ENCODE assay signal across 1 cellular context in genomic region chr19:46661020-46661731, GRCh38.
TF ChIP-seq lines count a peak whose summit lies in the region.

TSS of gene DACT3 (minus strand) at chr19:46661182. CDS start at chr19:46661064, 118 bp downstream.

TF ChIP-seq in HepG2, 621 proteins besides CTCF, POLR2A, EP300 and RAD21 (continued from another document and continues in another):
- TF ChIP-seq HCFC1 (IDR thresholded peaks at IDR 0.05; ENCODE audit: low read depth, low read length): no peak
- no peak for TF ChIP-seq ZBTB49 (CRISPR knock-in tag; IDR thresholded peaks at IDR 0.05; ENCODE audit: borderline replicate concordance)
- TF ChIP-seq POLR2AphosphoS2 (IDR thresholded peaks at IDR 0.05; ENCODE audit: low read depth, low read length): no peak
- peak; percentile 51; the same call in 1 of the 2 replicates for TF ChIP-seq SP5 (CRISPR knock-in tag; IDR thresholded peaks at IDR 0.05; ENCODE audit: borderline replicate concordance, low read depth)
- TF ChIP-seq RFX5 (IDR thresholded peaks at IDR 0.05; ENCODE audit: low read depth, low read length): peak; percentile 64; the same call in 1 of the 2 replicates
- no peak for TF ChIP-seq TCF7L2 (IDR thresholded peaks at IDR 0.05; ENCODE audit: low read depth, low read length)
- TF ChIP-seq CC2D1A (CRISPR knock-in tag; IDR thresholded peaks at IDR 0.05): no peak
- no peak for TF ChIP-seq ZNF879 (CRISPR knock-in tag; IDR thresholded peaks at IDR 0.05)
- no peak for TF ChIP-seq HOXA7 (CRISPR knock-in tag; IDR thresholded peaks at IDR 0.05)
- no peak for TF ChIP-seq ZFP91 (CRISPR knock-in tag; IDR thresholded peaks at IDR 0.05; ENCODE audit: borderline replicate concordance)
- TF ChIP-seq MYC (CRISPR knock-in tag; IDR thresholded peaks at IDR 0.05; ENCODE audit: borderline replicate concordance): 0 out of 2 replicates have a peak, but pooled peaks have one; percentile 36
- TF ChIP-seq GATAD2A (CRISPR knock-in tag; IDR thresholded peaks at IDR 0.05): no peak
- TF ChIP-seq WIZ (CRISPR knock-in tag; IDR thresholded peaks at IDR 0.05): no peak
- TF ChIP-seq XBP1 (CRISPR knock-in tag; IDR thresholded peaks at IDR 0.05): no peak
- no peak for TF ChIP-seq IKZF1 (IDR thresholded peaks at IDR 0.05)
- TF ChIP-seq NAIF1 (CRISPR knock-in tag; IDR thresholded peaks at IDR 0.05; ENCODE audit: borderline replicate concordance): no peak
- peak; percentile 89 for TF ChIP-seq SAP130 (CRISPR knock-in tag; IDR thresholded peaks at IDR 0.05; ENCODE audit: low read depth)
- no peak for TF ChIP-seq ATF7-NPFF (CRISPR knock-in tag; IDR thresholded peaks at IDR 0.05; ENCODE audit: low read depth)
- 0 out of 2 replicates have a peak, but pooled peaks have one; percentile 2 for TF ChIP-seq PHF8 (CRISPR knock-in tag; IDR thresholded peaks at IDR 0.05)
- no peak for TF ChIP-seq NKX3-1 (CRISPR knock-in tag; IDR thresholded peaks at IDR 0.05)
- TF ChIP-seq SP1 (IDR thresholded peaks at IDR 0.05): 0 out of 2 replicates have a peak, but pooled peaks have one; percentile 41
- TF ChIP-seq SP1 (CRISPR knock-in tag; IDR thresholded peaks at IDR 0.05): peak; percentile 96
- no peak for TF ChIP-seq ZNF768 (CRISPR knock-in tag; IDR thresholded peaks at IDR 0.05)
- peak; percentile 94 for TF ChIP-seq DRAP1 (CRISPR knock-in tag; IDR thresholded peaks at IDR 0.05)
- peak; percentile 28 for TF ChIP-seq ELF1 (CRISPR knock-in tag; IDR thresholded peaks at IDR 0.05)
- TF ChIP-seq KLF13 (CRISPR knock-in tag; IDR thresholded peaks at IDR 0.05): no peak
- no peak for TF ChIP-seq RBAK (CRISPR knock-in tag; IDR thresholded peaks at IDR 0.05)
- TF ChIP-seq PCBP1 (IDR thresholded peaks at IDR 0.05; ENCODE audit: borderline replicate concordance, low read depth, low read length): no peak
- peak; percentile 66 for TF ChIP-seq FOXA3 (CRISPR knock-in tag; IDR thresholded peaks at IDR 0.05)
- TF ChIP-seq ZNF776 (CRISPR knock-in tag; IDR thresholded peaks at IDR 0.05): no peak
- TF ChIP-seq KDM3A (CRISPR knock-in tag; IDR thresholded peaks at IDR 0.05; ENCODE audit: low read depth): no peak
- 0 out of 2 replicates have a peak, but pooled peaks have one; percentile 10 for TF ChIP-seq HOMEZ (CRISPR knock-in tag; IDR thresholded peaks at IDR 0.05; ENCODE audit: low read depth)
- no peak for TF ChIP-seq SRSF4 (IDR thresholded peaks at IDR 0.05; ENCODE audit: low read depth, low read length, poor library complexity, severe bottlenecking)
- TF ChIP-seq ATF7 (IDR thresholded peaks at IDR 0.05): no peak
- TF ChIP-seq ATF7 (CRISPR knock-in tag; IDR thresholded peaks at IDR 0.05): no peak
- no peak for TF ChIP-seq MZF1 (CRISPR knock-in tag; IDR thresholded peaks at IDR 0.05; ENCODE audit: borderline replicate concordance)
- TF ChIP-seq ZNF549 (CRISPR knock-in tag; IDR thresholded peaks at IDR 0.05): no peak
- peak; percentile 60 for TF ChIP-seq MAX (IDR thresholded peaks at IDR 0.05)
- peak; percentile 91 for TF ChIP-seq CREB1 (IDR thresholded peaks at IDR 0.05)
- peak; percentile 84 for TF ChIP-seq CREB1 (CRISPR knock-in tag; IDR thresholded peaks at IDR 0.05)
- no peak for TF ChIP-seq YY1 (IDR thresholded peaks at IDR 0.05; ENCODE audit: insufficient read depth, insufficient replicate concordance, low read depth, low read length)
- no peak for TF ChIP-seq RBFOX2 (IDR thresholded peaks at IDR 0.05; ENCODE audit: low read depth, low read length)
- TF ChIP-seq ZNF30 (CRISPR knock-in tag; IDR thresholded peaks at IDR 0.05): no peak
- no peak for TF ChIP-seq ZNF512B (CRISPR knock-in tag; IDR thresholded peaks at IDR 0.05; ENCODE audit: borderline replicate concordance)
- TF ChIP-seq GTF3A (CRISPR knock-in tag; conservative IDR thresholded peaks at IDR 0.05): no peak
- no peak for TF ChIP-seq ZFP36L1 (CRISPR knock-in tag; IDR thresholded peaks at IDR 0.05)
- TF ChIP-seq ZBTB38 (CRISPR knock-in tag; IDR thresholded peaks at IDR 0.05): no peak
- TF ChIP-seq ZSCAN30 (CRISPR knock-in tag; IDR thresholded peaks at IDR 0.05): no peak
- 0 out of 2 replicates have a peak, but pooled peaks have one; percentile 17 for TF ChIP-seq ARID3A (IDR thresholded peaks at IDR 0.05; ENCODE audit: low read depth, low read length)
- TF ChIP-seq TEAD3 (CRISPR knock-in tag; optimal IDR thresholded peaks at IDR 0.05; ENCODE audit: borderline replicate concordance): no peak
- no peak for TF ChIP-seq ZNF841 (CRISPR knock-in tag; IDR thresholded peaks at IDR 0.05; ENCODE audit: borderline replicate concordance)
- no peak for TF ChIP-seq ZNF674 (CRISPR knock-in tag; IDR thresholded peaks at IDR 0.05; ENCODE audit: low read depth)
- peak; percentile 81 for TF ChIP-seq NFYB (CRISPR knock-in tag; IDR thresholded peaks at IDR 0.05)
- no peak for TF ChIP-seq ZNF552 (CRISPR knock-in tag; IDR thresholded peaks at IDR 0.05; ENCODE audit: borderline replicate concordance)
- no peak for TF ChIP-seq SRY (CRISPR knock-in tag; IDR thresholded peaks at IDR 0.05)
- no peak for TF ChIP-seq MIER2 (CRISPR knock-in tag; IDR thresholded peaks at IDR 0.05)
- peak; percentile 66 for TF ChIP-seq USF2 (IDR thresholded peaks at IDR 0.05; ENCODE audit: low read depth, low read length)
- TF ChIP-seq USF2 (CRISPR knock-in tag; IDR thresholded peaks at IDR 0.05; ENCODE audit: borderline replicate concordance): peak; percentile 80; the same call in 1 of the 2 replicates
- TF ChIP-seq NR2F1 (CRISPR knock-in tag; IDR thresholded peaks at IDR 0.05): no peak
- no peak for TF ChIP-seq ZNF891 (CRISPR knock-in tag; IDR thresholded peaks at IDR 0.05)
- no peak for TF ChIP-seq PCBP2 (optimal IDR thresholded peaks at IDR 0.05; ENCODE audit: low read depth, low read length, poor library complexity, severe bottlenecking)
- peak; percentile 90 for TF ChIP-seq FOXK1 (CRISPR knock-in tag; IDR thresholded peaks at IDR 0.05; ENCODE audit: borderline replicate concordance, low read depth)
- no peak for TF ChIP-seq ZFP37 (CRISPR knock-in tag; IDR thresholded peaks at IDR 0.05; ENCODE audit: borderline replicate concordance)
- TF ChIP-seq ZNF225 (CRISPR knock-in tag; IDR thresholded peaks at IDR 0.05): no peak
- TF ChIP-seq RFXAP (CRISPR knock-in tag; IDR thresholded peaks at IDR 0.05; ENCODE audit: borderline replicate concordance): peak; percentile 79; the same call in 1 of the 2 replicates
- TF ChIP-seq GABPB1 (CRISPR knock-in tag; IDR thresholded peaks at IDR 0.05): peak; percentile 33; the same call in 1 of the 2 replicates
- no peak for TF ChIP-seq SOX13 (IDR thresholded peaks at IDR 0.05)
- TF ChIP-seq SOX13 (CRISPR knock-in tag; conservative IDR thresholded peaks at IDR 0.05 in 1 of 2, IDR thresholded peaks at IDR 0.05 in 1 of 2): 0 out of 4 replicates have a peak, but pooled peaks of 1 of the 2 experiments have one; percentile 7
- no peak for TF ChIP-seq MED8 (CRISPR knock-in tag; IDR thresholded peaks at IDR 0.05; ENCODE audit: insufficient replicate concordance)
- TF ChIP-seq RARG (CRISPR knock-in tag; IDR thresholded peaks at IDR 0.05; ENCODE audit: low read depth): no peak
- TF ChIP-seq CENPT (CRISPR knock-in tag; IDR thresholded peaks at IDR 0.05; ENCODE audit: low read depth): no peak
- no peak for TF ChIP-seq ZNF121 (CRISPR knock-in tag; IDR thresholded peaks at IDR 0.05)
- no peak for TF ChIP-seq DMAP1 (CRISPR knock-in tag; IDR thresholded peaks at IDR 0.05)
- TF ChIP-seq ZNF12 (CRISPR knock-in tag; IDR thresholded peaks at IDR 0.05): no peak
